In the genomic region with DNA sequence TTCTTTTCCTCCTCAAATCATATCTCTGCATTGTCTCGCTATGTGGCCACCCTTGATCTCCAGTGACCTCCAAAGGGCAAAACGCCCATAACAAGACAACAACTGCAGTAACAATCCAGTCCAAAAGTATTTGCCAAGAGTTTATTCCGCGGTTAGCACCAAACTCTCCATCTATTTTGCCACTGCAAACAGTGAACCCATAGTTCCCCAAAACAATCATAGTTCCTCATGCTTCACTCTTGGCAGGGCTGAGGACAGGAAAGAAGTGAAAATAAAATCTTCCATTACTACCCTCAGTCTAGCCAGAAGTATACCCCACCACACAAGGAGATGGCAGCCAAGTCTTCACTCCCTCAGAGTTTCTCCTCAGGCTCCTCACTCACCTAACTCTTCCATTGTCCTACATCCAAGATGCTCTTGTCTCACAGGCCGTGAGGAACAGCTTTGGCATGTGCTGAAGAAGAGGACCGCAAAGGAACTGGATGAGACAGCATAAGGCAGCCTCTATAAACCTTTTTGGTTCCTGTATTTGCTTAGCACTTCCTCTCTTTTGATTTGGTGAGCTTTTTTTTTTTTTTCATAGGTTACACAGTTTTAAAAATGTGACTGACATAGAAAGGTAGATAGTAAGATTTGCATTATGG, we compare ENCODE assay signal across 1 cellular context.
TF ChIP-seq lines count a peak whose summit lies in the region.

A gene (minus strand): TSS at position 480 of the 644 bp plus-strand sequence. CDS start 84 bp downstream, at position 396.

TF ChIP-seq in GM12878, 131 proteins besides CTCF, POLR2A, EP300 and RAD21 (continued from another document and continues in another):
- peak; percentile 41; the same call in 1 of the 2 replicates for TF ChIP-seq DPF2 (IDR thresholded peaks at IDR 0.05)
- TF ChIP-seq YBX1 (IDR thresholded peaks at IDR 0.05) = no peak
- no peak for TF ChIP-seq IRF4 (IDR thresholded peaks at IDR 0.05; ENCODE audit: low read depth, low read length)
- TF ChIP-seq, protein P1, sequence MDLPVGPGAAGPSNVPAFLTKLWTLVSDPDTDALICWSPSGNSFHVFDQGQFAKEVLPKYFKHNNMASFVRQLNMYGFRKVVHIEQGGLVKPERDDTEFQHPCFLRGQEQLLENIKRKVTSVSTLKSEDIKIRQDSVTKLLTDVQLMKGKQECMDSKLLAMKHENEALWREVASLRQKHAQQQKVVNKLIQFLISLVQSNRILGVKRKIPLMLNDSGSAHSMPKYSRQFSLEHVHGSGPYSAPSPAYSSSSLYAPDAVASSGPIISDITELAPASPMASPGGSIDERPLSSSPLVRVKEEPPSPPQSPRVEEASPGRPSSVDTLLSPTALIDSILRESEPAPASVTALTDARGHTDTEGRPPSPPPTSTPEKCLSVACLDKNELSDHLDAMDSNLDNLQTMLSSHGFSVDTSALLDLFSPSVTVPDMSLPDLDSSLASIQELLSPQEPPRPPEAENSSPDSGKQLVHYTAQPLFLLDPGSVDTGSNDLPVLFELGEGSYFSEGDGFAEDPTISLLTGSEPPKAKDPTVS (IDR thresholded peaks at IDR 0.05; ENCODE audit: low read depth, low read length) = no peak
- TF ChIP-seq PML (IDR thresholded peaks at IDR 0.05; ENCODE audit: low read length) = peak; percentile 97
- no peak for TF ChIP-seq TCF12 (IDR thresholded peaks at IDR 0.05; ENCODE audit: low read depth, low read length)
- 0 out of 2 replicates have a peak, but pooled peaks have one; percentile 39 for TF ChIP-seq GATAD2B (conservative IDR thresholded peaks at IDR 0.05; ENCODE audit: low read depth)
- TF ChIP-seq MEF2A (IDR thresholded peaks at IDR 0.05; ENCODE audit: insufficient read depth, low read depth, low read length) = no peak
- no peak for TF ChIP-seq RBBP5 (conservative IDR thresholded peaks at IDR 0.05)
- TF ChIP-seq, protein P2, sequence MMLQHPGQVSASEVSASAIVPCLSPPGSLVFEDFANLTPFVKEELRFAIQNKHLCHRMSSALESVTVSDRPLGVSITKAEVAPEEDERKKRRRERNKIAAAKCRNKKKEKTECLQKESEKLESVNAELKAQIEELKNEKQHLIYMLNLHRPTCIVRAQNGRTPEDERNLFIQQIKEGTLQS (IDR thresholded peaks at IDR 0.05; ENCODE audit: borderline replicate concordance, extremely low read depth, low read depth, low read length) = no peak
- TF ChIP-seq STAT1 (conservative IDR thresholded peaks at IDR 0.05) = no peak
- peak; percentile 29; the same call in 1 of the 2 replicates for TF ChIP-seq BACH1 (IDR thresholded peaks at IDR 0.05; ENCODE audit: borderline replicate concordance)
- TF ChIP-seq MXI1 (IDR thresholded peaks at IDR 0.05; ENCODE audit: low read depth, low read length) = peak; percentile 60; the same call in 1 of the 2 replicates
- peak; percentile 86; the same call in 1 of the 2 replicates for TF ChIP-seq SMAD5 (IDR thresholded peaks at IDR 0.05; ENCODE audit: low read depth)
- TF ChIP-seq CBX3 (IDR thresholded peaks at IDR 0.05; ENCODE audit: borderline replicate concordance, low read depth) = no peak
- TF ChIP-seq SIN3A (IDR thresholded peaks at IDR 0.05; ENCODE audit: low read depth, low read length) = no peak
- TF ChIP-seq SUZ12 (IDR thresholded peaks at IDR 0.05; ENCODE audit: unreplicated experiment) = no peak
- TF ChIP-seq ZNF274 (IDR thresholded peaks at IDR 0.05; ENCODE audit: insufficient read depth, insufficient read length) = no peak
- TF ChIP-seq, protein P3, sequence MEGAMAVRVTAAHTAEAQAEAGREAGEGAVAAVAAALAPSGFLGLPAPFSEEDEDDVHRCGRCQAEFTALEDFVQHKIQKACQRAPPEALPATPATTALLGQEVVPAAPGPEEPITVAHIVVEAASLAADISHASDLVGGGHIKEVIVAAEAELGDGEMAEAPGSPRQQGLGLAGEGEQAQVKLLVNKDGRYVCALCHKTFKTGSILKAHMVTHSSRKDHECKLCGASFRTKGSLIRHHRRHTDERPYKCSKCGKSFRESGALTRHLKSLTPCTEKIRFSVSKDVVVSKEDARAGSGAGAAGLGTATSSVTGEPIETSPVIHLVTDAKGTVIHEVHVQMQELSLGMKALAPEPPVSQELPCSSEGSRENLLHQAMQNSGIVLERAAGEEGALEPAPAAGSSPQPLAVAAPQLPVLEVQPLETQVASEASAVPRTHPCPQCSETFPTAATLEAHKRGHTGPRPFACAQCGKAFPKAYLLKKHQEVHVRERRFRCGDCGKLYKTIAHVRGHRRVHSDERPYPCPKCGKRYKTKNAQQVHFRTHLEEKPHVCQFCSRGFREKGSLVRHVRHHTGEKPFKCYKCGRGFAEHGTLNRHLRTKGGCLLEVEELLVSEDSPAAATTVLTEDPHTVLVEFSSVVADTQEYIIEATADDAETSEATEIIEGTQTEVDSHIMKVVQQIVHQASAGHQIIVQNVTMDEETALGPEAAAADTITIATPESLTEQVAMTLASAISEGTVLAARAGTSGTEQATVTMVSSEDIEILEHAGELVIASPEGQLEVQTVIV (IDR thresholded peaks at IDR 0.05; ENCODE audit: borderline replicate concordance, partially characterized antibody) = no peak
- no peak for TF ChIP-seq STAT3 (IDR thresholded peaks at IDR 0.05; ENCODE audit: low read depth, low read length)
- no peak for TF ChIP-seq MEF2B (IDR thresholded peaks at IDR 0.05; ENCODE audit: partially characterized antibody, poor library complexity, severe bottlenecking)
- no peak for TF ChIP-seq SMC3 (IDR thresholded peaks at IDR 0.05; ENCODE audit: borderline replicate concordance, low read length)
- no peak for TF ChIP-seq KDM1A (IDR thresholded peaks at IDR 0.05; ENCODE audit: borderline replicate concordance)
- no peak for TF ChIP-seq CEBPB (IDR thresholded peaks at IDR 0.05; ENCODE audit: borderline replicate concordance in 1 of 2, low read depth in 2 of 2, low read length in 2 of 2)
- TF ChIP-seq HDGF (IDR thresholded peaks at IDR 0.05) = 0 out of 2 replicates have a peak, but pooled peaks have one; percentile 37
- TF ChIP-seq, protein P4, sequence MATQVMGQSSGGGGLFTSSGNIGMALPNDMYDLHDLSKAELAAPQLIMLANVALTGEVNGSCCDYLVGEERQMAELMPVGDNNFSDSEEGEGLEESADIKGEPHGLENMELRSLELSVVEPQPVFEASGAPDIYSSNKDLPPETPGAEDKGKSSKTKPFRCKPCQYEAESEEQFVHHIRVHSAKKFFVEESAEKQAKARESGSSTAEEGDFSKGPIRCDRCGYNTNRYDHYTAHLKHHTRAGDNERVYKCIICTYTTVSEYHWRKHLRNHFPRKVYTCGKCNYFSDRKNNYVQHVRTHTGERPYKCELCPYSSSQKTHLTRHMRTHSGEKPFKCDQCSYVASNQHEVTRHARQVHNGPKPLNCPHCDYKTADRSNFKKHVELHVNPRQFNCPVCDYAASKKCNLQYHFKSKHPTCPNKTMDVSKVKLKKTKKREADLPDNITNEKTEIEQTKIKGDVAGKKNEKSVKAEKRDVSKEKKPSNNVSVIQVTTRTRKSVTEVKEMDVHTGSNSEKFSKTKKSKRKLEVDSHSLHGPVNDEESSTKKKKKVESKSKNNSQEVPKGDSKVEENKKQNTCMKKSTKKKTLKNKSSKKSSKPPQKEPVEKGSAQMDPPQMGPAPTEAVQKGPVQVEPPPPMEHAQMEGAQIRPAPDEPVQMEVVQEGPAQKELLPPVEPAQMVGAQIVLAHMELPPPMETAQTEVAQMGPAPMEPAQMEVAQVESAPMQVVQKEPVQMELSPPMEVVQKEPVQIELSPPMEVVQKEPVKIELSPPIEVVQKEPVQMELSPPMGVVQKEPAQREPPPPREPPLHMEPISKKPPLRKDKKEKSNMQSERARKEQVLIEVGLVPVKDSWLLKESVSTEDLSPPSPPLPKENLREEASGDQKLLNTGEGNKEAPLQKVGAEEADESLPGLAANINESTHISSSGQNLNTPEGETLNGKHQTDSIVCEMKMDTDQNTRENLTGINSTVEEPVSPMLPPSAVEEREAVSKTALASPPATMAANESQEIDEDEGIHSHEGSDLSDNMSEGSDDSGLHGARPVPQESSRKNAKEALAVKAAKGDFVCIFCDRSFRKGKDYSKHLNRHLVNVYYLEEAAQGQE (IDR thresholded peaks at IDR 0.05; ENCODE audit: low read depth, low read length) = no peak
- TF ChIP-seq, protein P5, sequence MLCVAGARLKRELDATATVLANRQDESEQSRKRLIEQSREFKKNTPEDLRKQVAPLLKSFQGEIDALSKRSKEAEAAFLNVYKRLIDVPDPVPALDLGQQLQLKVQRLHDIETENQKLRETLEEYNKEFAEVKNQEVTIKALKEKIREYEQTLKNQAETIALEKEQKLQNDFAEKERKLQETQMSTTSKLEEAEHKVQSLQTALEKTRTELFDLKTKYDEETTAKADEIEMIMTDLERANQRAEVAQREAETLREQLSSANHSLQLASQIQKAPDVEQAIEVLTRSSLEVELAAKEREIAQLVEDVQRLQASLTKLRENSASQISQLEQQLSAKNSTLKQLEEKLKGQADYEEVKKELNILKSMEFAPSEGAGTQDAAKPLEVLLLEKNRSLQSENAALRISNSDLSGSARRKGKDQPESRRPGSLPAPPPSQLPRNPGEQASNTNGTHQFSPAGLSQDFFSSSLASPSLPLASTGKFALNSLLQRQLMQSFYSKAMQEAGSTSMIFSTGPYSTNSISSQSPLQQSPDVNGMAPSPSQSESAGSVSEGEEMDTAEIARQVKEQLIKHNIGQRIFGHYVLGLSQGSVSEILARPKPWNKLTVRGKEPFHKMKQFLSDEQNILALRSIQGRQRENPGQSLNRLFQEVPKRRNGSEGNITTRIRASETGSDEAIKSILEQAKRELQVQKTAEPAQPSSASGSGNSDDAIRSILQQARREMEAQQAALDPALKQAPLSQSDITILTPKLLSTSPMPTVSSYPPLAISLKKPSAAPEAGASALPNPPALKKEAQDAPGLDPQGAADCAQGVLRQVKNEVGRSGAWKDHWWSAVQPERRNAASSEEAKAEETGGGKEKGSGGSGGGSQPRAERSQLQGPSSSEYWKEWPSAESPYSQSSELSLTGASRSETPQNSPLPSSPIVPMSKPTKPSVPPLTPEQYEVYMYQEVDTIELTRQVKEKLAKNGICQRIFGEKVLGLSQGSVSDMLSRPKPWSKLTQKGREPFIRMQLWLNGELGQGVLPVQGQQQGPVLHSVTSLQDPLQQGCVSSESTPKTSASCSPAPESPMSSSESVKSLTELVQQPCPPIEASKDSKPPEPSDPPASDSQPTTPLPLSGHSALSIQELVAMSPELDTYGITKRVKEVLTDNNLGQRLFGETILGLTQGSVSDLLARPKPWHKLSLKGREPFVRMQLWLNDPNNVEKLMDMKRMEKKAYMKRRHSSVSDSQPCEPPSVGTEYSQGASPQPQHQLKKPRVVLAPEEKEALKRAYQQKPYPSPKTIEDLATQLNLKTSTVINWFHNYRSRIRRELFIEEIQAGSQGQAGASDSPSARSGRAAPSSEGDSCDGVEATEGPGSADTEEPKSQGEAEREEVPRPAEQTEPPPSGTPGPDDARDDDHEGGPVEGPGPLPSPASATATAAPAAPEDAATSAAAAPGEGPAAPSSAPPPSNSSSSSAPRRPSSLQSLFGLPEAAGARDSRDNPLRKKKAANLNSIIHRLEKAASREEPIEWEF (IDR thresholded peaks at IDR 0.05; ENCODE audit: insufficient replicate concordance, low read depth, low read length) = no peak
- peak; percentile 90 for TF ChIP-seq POLR2AphosphoS2 (IDR thresholded peaks at IDR 0.05; ENCODE audit: low read depth, low read length)
- no peak for TF ChIP-seq MTA2 (IDR thresholded peaks at IDR 0.05; ENCODE audit: low read depth)
- no peak for TF ChIP-seq SUPT20H (IDR thresholded peaks at IDR 0.05; ENCODE audit: borderline replicate concordance, control insufficient read depth, low read depth, low read length)
- no peak for TF ChIP-seq TBL1XR1 (IDR thresholded peaks at IDR 0.05; ENCODE audit: low read depth, low read length)
- 0 out of 2 replicates have a peak, but pooled peaks have one; percentile 20 for TF ChIP-seq SMARCA5 (IDR thresholded peaks at IDR 0.05)
- TF ChIP-seq IKZF1 (conservative IDR thresholded peaks at IDR 0.05) = peak; percentile 72
- TF ChIP-seq ATF7 (IDR thresholded peaks at IDR 0.05; ENCODE audit: low read depth) = no peak
- no peak for TF ChIP-seq ESRRA (IDR thresholded peaks at IDR 0.05; ENCODE audit: low read length)
- TF ChIP-seq, protein P6, sequence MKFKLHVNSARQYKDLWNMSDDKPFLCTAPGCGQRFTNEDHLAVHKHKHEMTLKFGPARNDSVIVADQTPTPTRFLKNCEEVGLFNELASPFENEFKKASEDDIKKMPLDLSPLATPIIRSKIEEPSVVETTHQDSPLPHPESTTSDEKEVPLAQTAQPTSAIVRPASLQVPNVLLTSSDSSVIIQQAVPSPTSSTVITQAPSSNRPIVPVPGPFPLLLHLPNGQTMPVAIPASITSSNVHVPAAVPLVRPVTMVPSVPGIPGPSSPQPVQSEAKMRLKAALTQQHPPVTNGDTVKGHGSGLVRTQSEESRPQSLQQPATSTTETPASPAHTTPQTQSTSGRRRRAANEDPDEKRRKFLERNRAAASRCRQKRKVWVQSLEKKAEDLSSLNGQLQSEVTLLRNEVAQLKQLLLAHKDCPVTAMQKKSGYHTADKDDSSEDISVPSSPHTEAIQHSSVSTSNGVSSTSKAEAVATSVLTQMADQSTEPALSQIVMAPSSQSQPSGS (IDR thresholded peaks at IDR 0.05; ENCODE audit: low read length) = peak; percentile 31
- TF ChIP-seq NRF1 (conservative IDR thresholded peaks at IDR 0.05; ENCODE audit: low read depth, low read length) = no peak
- TF ChIP-seq PAX8 (IDR thresholded peaks at IDR 0.05) = no peak
- TF ChIP-seq POLR2AphosphoS5 (IDR thresholded peaks at IDR 0.05; ENCODE audit: low read length) = peak; percentile 99
- TF ChIP-seq, protein P7, sequence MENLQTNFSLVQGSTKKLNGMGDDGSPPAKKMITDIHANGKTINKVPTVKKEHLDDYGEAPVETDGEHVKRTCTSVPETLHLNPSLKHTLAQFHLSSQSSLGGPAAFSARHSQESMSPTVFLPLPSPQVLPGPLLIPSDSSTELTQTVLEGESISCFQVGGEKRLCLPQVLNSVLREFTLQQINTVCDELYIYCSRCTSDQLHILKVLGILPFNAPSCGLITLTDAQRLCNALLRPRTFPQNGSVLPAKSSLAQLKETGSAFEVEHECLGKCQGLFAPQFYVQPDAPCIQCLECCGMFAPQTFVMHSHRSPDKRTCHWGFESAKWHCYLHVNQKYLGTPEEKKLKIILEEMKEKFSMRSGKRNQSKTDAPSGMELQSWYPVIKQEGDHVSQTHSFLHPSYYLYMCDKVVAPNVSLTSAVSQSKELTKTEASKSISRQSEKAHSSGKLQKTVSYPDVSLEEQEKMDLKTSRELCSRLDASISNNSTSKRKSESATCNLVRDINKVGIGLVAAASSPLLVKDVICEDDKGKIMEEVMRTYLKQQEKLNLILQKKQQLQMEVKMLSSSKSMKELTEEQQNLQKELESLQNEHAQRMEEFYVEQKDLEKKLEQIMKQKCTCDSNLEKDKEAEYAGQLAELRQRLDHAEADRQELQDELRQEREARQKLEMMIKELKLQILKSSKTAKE (IDR thresholded peaks at IDR 0.05; ENCODE audit: low read depth, poor library complexity, severe bottlenecking) = no peak
- TF ChIP-seq KLF5 (IDR thresholded peaks at IDR 0.05; ENCODE audit: partially characterized antibody) = no peak
- TF ChIP-seq ASH2L (IDR thresholded peaks at IDR 0.05; ENCODE audit: borderline replicate concordance, low read depth) = no peak
- TF ChIP-seq MTA3 (IDR thresholded peaks at IDR 0.05; ENCODE audit: borderline replicate concordance, low read length) = peak; percentile 88; the same call in 1 of the 2 replicates
- TF ChIP-seq, protein P8, sequence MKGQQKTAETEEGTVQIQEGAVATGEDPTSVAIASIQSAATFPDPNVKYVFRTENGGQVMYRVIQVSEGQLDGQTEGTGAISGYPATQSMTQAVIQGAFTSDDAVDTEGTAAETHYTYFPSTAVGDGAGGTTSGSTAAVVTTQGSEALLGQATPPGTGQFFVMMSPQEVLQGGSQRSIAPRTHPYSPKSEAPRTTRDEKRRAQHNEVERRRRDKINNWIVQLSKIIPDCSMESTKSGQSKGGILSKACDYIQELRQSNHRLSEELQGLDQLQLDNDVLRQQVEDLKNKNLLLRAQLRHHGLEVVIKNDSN (IDR thresholded peaks at IDR 0.05; ENCODE audit: borderline replicate concordance, extremely low read length, insufficient read depth, low read depth, low read length) = no peak
- TF ChIP-seq RELA (IDR thresholded peaks at IDR 0.05; ENCODE audit: borderline replicate concordance, partially characterized antibody) = no peak
- no peak for TF ChIP-seq SIX5 (IDR thresholded peaks at IDR 0.05; ENCODE audit: low read depth, low read length, severe bottlenecking)
